8 cellular contexts compared by ENCODE assay signal in the genomic region with DNA sequence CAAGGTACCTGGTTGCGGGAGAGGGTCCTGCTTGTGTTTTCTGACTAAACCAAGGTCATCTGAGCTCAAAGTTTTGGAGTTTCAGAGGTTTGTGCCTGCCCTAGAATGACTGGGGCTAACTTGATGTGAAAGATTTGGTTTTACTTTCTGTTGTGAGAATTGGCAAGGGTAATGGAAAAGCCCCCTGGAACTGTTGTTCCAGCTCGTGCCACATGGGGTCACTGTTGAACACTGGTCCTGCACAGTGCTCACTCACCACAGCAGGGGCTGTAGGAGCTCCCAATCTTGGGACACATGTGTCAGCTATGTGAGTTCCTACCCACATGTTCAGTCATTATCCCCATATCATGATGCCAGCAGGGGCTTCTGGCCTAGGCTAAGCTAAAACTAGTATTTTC. TPM values are rescaled to one million over a fixed set of nuclear protein-coding genes. Genes with fewer than 3 reads are reported as not detected.
DNase-seq lines count a peak whose midpoint lies in the region; ATAC-seq, FAIRE-seq and TF ChIP-seq lines count a peak whose summit lies in the region.

No MANE protein-coding gene starts in this region.

- H3K4me1 ChIP-seq in trophoblast cell (ENCODE audit: control insufficient read depth in 1 of 2, insufficient read depth in 2 of 2, low read length in 2 of 2) = peaks cover 12 to 26% of the 10 kb centered on the region in 2 experiments

- H3K27ac ChIP-seq in SU-DHL-6 (ENCODE audit: low read depth, low read length) (no peak overlapping the region), trophoblast cell (ENCODE audit: low read depth, low read length) (peak overlapping the region; percentile 77)

- H3K79me2 ChIP-seq in SU-DHL-6 (ENCODE audit: insufficient read depth, low read length) = no peaks in the 10 kb centered on the region
- no peaks in the 10 kb centered on the region for H3K79me2 ChIP-seq in trophoblast cell (ENCODE audit: control insufficient read depth, insufficient read depth, low read length, poor library complexity)

- H3K9me2 ChIP-seq in SU-DHL-6 (replicated peaks; ENCODE audit: insufficient read depth, low read length) = no peaks in the 10 kb centered on the region

- no peak overlapping the region for H2BK12ac ChIP-seq in trophoblast cell (ENCODE audit: low read length)

- no peak overlapping the region for H3K18ac ChIP-seq in trophoblast cell (ENCODE audit: low read length)

- no CpG with 5 or more reads among the region's 2 CpGs for WGBS in trophoblast cell (ENCODE audit: extremely low coverage, insufficient coverage, insufficient read length)

- H3K9me3 ChIP-seq in SU-DHL-6 (ENCODE audit: insufficient read depth, low read length) = peaks cover 8% of the 10 kb centered on the region; the same call in 1 of the 2 replicates
- peaks cover 6% of the 10 kb centered on the region for H3K9me3 ChIP-seq in trophoblast cell (ENCODE audit: insufficient read depth, low read depth, low read length)

- H2AFZ ChIP-seq in SU-DHL-6 (ENCODE audit: low read depth, low read length, severe bottlenecking) (no peak overlapping the region), trophoblast cell (ENCODE audit: insufficient read depth, low read length, poor library complexity) (no peak overlapping the region)

- H3K4me2 ChIP-seq in SU-DHL-6 (ENCODE audit: low read depth, low read length, poor library complexity, severe bottlenecking) (no peak overlapping the region), trophoblast cell (ENCODE audit: low read length) (peak overlapping the region; percentile 14)

- H2AK5ac ChIP-seq in trophoblast cell (ENCODE audit: low read length) = no peak overlapping the region

- no peak overlapping the region for H2BK120ac ChIP-seq in trophoblast cell (ENCODE audit: insufficient read depth, low read length, poor library complexity)

- H3K14ac ChIP-seq in trophoblast cell (ENCODE audit: low read length) = no peak overlapping the region

- FAIRE-seq in D721Med (lab: Jason Lieb, UNC) = no peak

- H3K36me3 ChIP-seq in SU-DHL-6 (ENCODE audit: low read length) (no peaks in the 10 kb centered on the region), trophoblast cell (ENCODE audit: control insufficient read depth in 1 of 2, insufficient read depth in 2 of 2, low read length in 2 of 2) (no peaks in the 10 kb centered on the region)

- H4K8ac ChIP-seq in trophoblast cell (ENCODE audit: low read depth, low read length) = no peak overlapping the region

- H4K12ac ChIP-seq in trophoblast cell (ENCODE audit: low read depth, low read length) = no peak overlapping the region

- TF ChIP-seq CTCF in D721Med (IDR thresholded peaks at IDR 0.05; ENCODE audit: insufficient read depth, missing control alignments) (peak; percentile 49), SU-DHL-6 (IDR thresholded peaks at IDR 0.05; ENCODE audit: insufficient read depth, low read length, poor library complexity, severe bottlenecking) (peak; percentile 45), cardiac fibroblast (IDR thresholded peaks at IDR 0.05; ENCODE audit: low read depth, low read length) (peak; percentile 44)

- peak overlapping the region; percentile 35 for H2BK5ac ChIP-seq in trophoblast cell (ENCODE audit: low read depth, low read length, poor library complexity)

- no peaks in the 10 kb centered on the region for H3F3A ChIP-seq in SU-DHL-6 (ENCODE audit: insufficient read depth)

- H3K79me1 ChIP-seq in trophoblast cell (ENCODE audit: low read length) = peaks cover 4% of the 10 kb centered on the region

- ATAC-seq in HG02970 (IDR thresholded peaks at IDR 0.05; ENCODE audit: low FRiP score, unreplicated experiment) (peak; percentile 72), GM19455 (IDR thresholded peaks at IDR 0.05; ENCODE audit: unreplicated experiment) (no peak)

- no peak for DNase-seq in D721Med (ENCODE audit: insufficient read length, low spot score)
- peak in 1 of 2 donors; percentile 44 for DNase-seq in cardiac fibroblast (ENCODE audit: low read depth in 2 of 2)
- DNase-seq in trophoblast cell = peak; percentile 30 to 53
- DNase-seq in HuH-7.5 (ENCODE audit: low spot score) = no peak
- no peak for DNase-seq in GM03348 (ENCODE audit: low spot score)

- no peak overlapping the region for H4K91ac ChIP-seq in trophoblast cell (ENCODE audit: low read depth, low read length)

- no peaks in the 10 kb centered on the region for H3K27me3 ChIP-seq in SU-DHL-6 (ENCODE audit: low read length)
- no peaks in the 10 kb centered on the region for H3K27me3 ChIP-seq in trophoblast cell (ENCODE audit: insufficient read depth, low read length)

- H3K4ac ChIP-seq in trophoblast cell (ENCODE audit: low read depth, low read length) = no peak overlapping the region

- H3K9ac ChIP-seq in SU-DHL-6 (ENCODE audit: low read length) (no peak overlapping the region), trophoblast cell (ENCODE audit: low read length) (no peak overlapping the region)

- H3K23ac ChIP-seq in trophoblast cell (ENCODE audit: low read length) = no peak overlapping the region

- no peaks in the 10 kb centered on the region for H4K20me1 ChIP-seq in SU-DHL-6 (ENCODE audit: low read depth, low read length)

- H3K4me3 ChIP-seq in SU-DHL-6 (ENCODE audit: insufficient read depth, low read length, poor library complexity, severe bottlenecking) (no peak overlapping the region), cardiac fibroblast (replicated peaks in 1 of 2; ENCODE audit: low read depth in 2 of 2, low read length in 2 of 2) (no peak overlapping the region), trophoblast cell (ENCODE audit: low read depth, low read length) (no peak overlapping the region)

RNA-seq across cellular contexts. Expression of gene TGM6, which starts 6.5 kb away (rescaled TPM):
- polyA plus RNA-seq in trophoblast cell (2013) = not detected in 2 replicates

Comparison
In these comparisons a context has a peak if more than half of its experiments do, and no peak if none do; other contexts are left out.
1. DNase-seq: peak in trophoblast cell (2 of 2); none in D721Med (single experiment), HuH-7.5 (single experiment) and GM03348 (single experiment).
2. Peak in every context shown above with its lines, with median percentiles within 50 percentile points of each other: CTCF ChIP-seq.